In genomic region chr9:121529237-121529987, GRCh38 we compare ENCODE assay signal across 1 cellular context.
TF ChIP-seq lines count a peak whose summit lies in the region.

No MANE protein-coding gene starts in this region.

TF ChIP-seq in SK-N-SH, 30 proteins besides CTCF, POLR2A, EP300 and RAD21 (continued from another document):
- TF ChIP-seq ZBTB33 (IDR thresholded peaks at IDR 0.05; ENCODE audit: borderline replicate concordance, low read depth) (0 out of 2 replicates have a peak, but pooled peaks have one; percentile 12), GABPA (IDR thresholded peaks at IDR 0.05; ENCODE audit: low read depth) (no peak), RXRA (IDR thresholded peaks at IDR 0.05; ENCODE audit: borderline replicate concordance, low read depth) (no peak), FOSL2 (IDR thresholded peaks at IDR 0.05; ENCODE audit: borderline replicate concordance, low read depth) (peak; percentile 38; the same call in 1 of the 2 replicates), USF2 (IDR thresholded peaks at IDR 0.05; ENCODE audit: borderline replicate concordance, low read depth, low read length) (no peak), FOXM1 (IDR thresholded peaks at IDR 0.05; ENCODE audit: low read depth) (no peak), YY1 (IDR thresholded peaks at IDR 0.05; ENCODE audit: low read depth) (0 out of 2 replicates have a peak, but pooled peaks have one; percentile 18), USF1 (IDR thresholded peaks at IDR 0.05; ENCODE audit: borderline replicate concordance, low read depth) (no peak), SMC3 (IDR thresholded peaks at IDR 0.05; ENCODE audit: low read depth, low read length) (no peak), NFIC (IDR thresholded peaks at IDR 0.05; ENCODE audit: borderline replicate concordance) (peak; percentile 94), MXI1 (IDR thresholded peaks at IDR 0.05; ENCODE audit: low read depth, low read length) (peak; percentile 54; the same call in 1 of the 2 replicates), FOXJ3 (CRISPR knock-in tag; IDR thresholded peaks at IDR 0.05) (no peak), POLR2AphosphoS5 (IDR thresholded peaks at IDR 0.05; ENCODE audit: low read depth, low read length) (peak; percentile 47; the same call in 1 of the 2 replicates), NRF1 (IDR thresholded peaks at IDR 0.05; ENCODE audit: low read depth, low read length) (no peak), TCF12 (IDR thresholded peaks at IDR 0.05) (peak; percentile 91)
